16 cellular contexts compared by ENCODE assay signal in genomic region chr12:10553148-10553547, GRCh38. TPM values are rescaled to one million over a fixed set of nuclear protein-coding genes. Genes with fewer than 3 reads are reported as not detected.
A peak's percentile ranks its signal among the peaks of the same experiment; 100 is the strongest.
DNase-seq lines count a peak whose midpoint lies in the region; ATAC-seq and TF ChIP-seq lines count a peak whose summit lies in the region.
"Had no signal": no experiment of that assay in that cellular context is flagged by ENCODE, and none has a peak within 500 bp of the region (broad histone marks: within the 10 kb centered on the region; RNA-seq: fewer than 3 reads in every experiment).

No MANE protein-coding gene starts in this region.

- TF ChIP-seq CTCF in body of pancreas (IDR thresholded peaks at IDR 0.05): no peak

- intact Hi-C loops in body of pancreas (cut with DNase I): no loop called here
- intact Hi-C loops in posterior vena cava (cut with DNase I): no loop called here

- 60 to 73% methylated on average over 1 of the region's 1 CpG for WGBS in body of pancreas, 2 donors

- H3K4me1 ChIP-seq in CD8-positive, alpha-beta memory T cell (ENCODE audit: insufficient read depth, low read length): peaks cover 22% of the 10 kb centered on the region
- H3K4me1 ChIP-seq in body of pancreas: no peaks in the 10 kb centered on the region

- DNase-seq in CD8-positive, alpha-beta memory T cell: peak in 2 of 5 donors; percentile 62 to 81
- DNase-seq in OCI-M1 (lab: John Stamatoyannopoulos, UW) (peak; percentile 13), body of pancreas (no peak), NCI-H146 (lab: John Stamatoyannopoulos, UW) (no peak), posterior vena cava (ENCODE audit: low spot score) (no peak)
- no peak for DNase-seq in activated naive CD8-positive, alpha-beta T cell treated with anti-CD3 and anti-CD28 coated beads, Interleukin-2, amount 50 U/mL, for 24 hours
- DNase-seq in natural killer cell treated with Interleukin-12 subunit alpha and Interleukin-12 subunit beta and Interleukin-15 and Interleukin-18, amount 100 ng/mL, for 72 hours (ENCODE audit: low spot score): no peak
- DNase-seq: CD4-positive, alpha-beta memory T cell; DMS79; NCI-H1417 treated with DMSO at 0.1 percent for 48 hours; NCI-H1930; NCI-H226; NCI-H524 treated with DMSO at 0.1 percent for 48 hours had no signal

- CTCF ChIA-PET in CD8-positive, alpha-beta memory T cell (lab: Charles Lee): interaction anchor here (1.0 kb wide), 1 partner anchor 156 kb away, joined by 3 read pairs; no protein-coding TSS in a partner anchor

- no peaks in the 10 kb centered on the region for H3K9me3 ChIP-seq in CD8-positive, alpha-beta memory T cell (ENCODE audit: low read length)
- H3K9me3 ChIP-seq in body of pancreas: no peaks in the 10 kb centered on the region

- peak overlapping the region; percentile 83 to 91 (median 90) for H3K4me3 Mint-ChIP-seq in CD8-positive, alpha-beta memory T cell
- H3K4me3 Mint-ChIP-seq in activated naive CD8-positive, alpha-beta T cell treated with anti-CD3 and anti-CD28 coated beads, Interleukin-2, amount 50 U/mL, for 24 hours: peak overlapping the region; percentile 89
- H3K4me3 Mint-ChIP-seq in natural killer cell treated with Interleukin-12 subunit alpha and Interleukin-12 subunit beta and Interleukin-15 and Interleukin-18, amount 100 ng/mL, for 72 hours: peak overlapping the region; percentile 91
- H3K4me3 Mint-ChIP-seq: CD4-positive, alpha-beta memory T cell had no signal

- H3K9me3 Mint-ChIP-seq in CD8-positive, alpha-beta memory T cell: peaks cover 2 to 13% (median 8%) of the 10 kb centered on the region in 5 donors
- H3K9me3 Mint-ChIP-seq in activated naive CD8-positive, alpha-beta T cell treated with anti-CD3 and anti-CD28 coated beads, Interleukin-2, amount 50 U/mL, for 24 hours: peaks cover 7% of the 10 kb centered on the region
- H3K9me3 Mint-ChIP-seq in natural killer cell treated with Interleukin-12 subunit alpha and Interleukin-12 subunit beta and Interleukin-15 and Interleukin-18, amount 100 ng/mL, for 72 hours: peaks cover 5% of the 10 kb centered on the region

- H3K27ac ChIP-seq in CD8-positive, alpha-beta memory T cell (ENCODE audit: low read depth, low read length): peak overlapping the region; percentile 94
- no peak overlapping the region for H3K27ac ChIP-seq in body of pancreas
- H3K27ac ChIP-seq: BLaER1, HL-60 had no signal

- peaks cover 8 to 27% (median 24%) of the 10 kb centered on the region in 3 donors for H3K36me3 Mint-ChIP-seq in CD8-positive, alpha-beta memory T cell
- peaks cover 44% of the 10 kb centered on the region for H3K36me3 Mint-ChIP-seq in activated naive CD8-positive, alpha-beta T cell treated with anti-CD3 and anti-CD28 coated beads, Interleukin-2, amount 50 U/mL, for 24 hours (ENCODE audit: low read depth)
- peaks cover 42% of the 10 kb centered on the region for H3K36me3 Mint-ChIP-seq in natural killer cell treated with Interleukin-12 subunit alpha and Interleukin-12 subunit beta and Interleukin-15 and Interleukin-18, amount 100 ng/mL, for 72 hours
- H3K36me3 Mint-ChIP-seq: CD4-positive, alpha-beta memory T cell had no signal

- ATAC-seq in activated naive CD8-positive, alpha-beta T cell treated with anti-CD3 and anti-CD28 coated beads, Interleukin-2, amount 50 U/mL, for 24 hours: peak; percentile 75
- peak in 1 of 2 donors; percentile 88 for ATAC-seq in natural killer cell treated with Interleukin-12 subunit alpha and Interleukin-12 subunit beta and Interleukin-15 and Interleukin-18, amount 100 ng/mL, for 72 hours
- ATAC-seq in body of pancreas: no peak
- ATAC-seq in HG03354 (IDR thresholded peaks at IDR 0.05; ENCODE audit: poor library complexity, severe bottlenecking, unreplicated experiment): no peak

- H3K27ac Mint-ChIP-seq in CD8-positive, alpha-beta memory T cell: peak overlapping the region; percentile 38 to 100 (median 98)
- H3K27ac Mint-ChIP-seq in activated naive CD8-positive, alpha-beta T cell treated with anti-CD3 and anti-CD28 coated beads, Interleukin-2, amount 50 U/mL, for 24 hours: peak overlapping the region; percentile 99
- H3K27ac Mint-ChIP-seq in natural killer cell treated with Interleukin-12 subunit alpha and Interleukin-12 subunit beta and Interleukin-15 and Interleukin-18, amount 100 ng/mL, for 72 hours: peak overlapping the region; percentile 45 to 91
- H3K27ac Mint-ChIP-seq: CD4-positive, alpha-beta memory T cell had no signal

- peaks cover 40 to 61% (median 57%) of the 10 kb centered on the region in 3 donors for H3K4me1 Mint-ChIP-seq in CD8-positive, alpha-beta memory T cell
- peaks cover 51% of the 10 kb centered on the region for H3K4me1 Mint-ChIP-seq in activated naive CD8-positive, alpha-beta T cell treated with anti-CD3 and anti-CD28 coated beads, Interleukin-2, amount 50 U/mL, for 24 hours
- peaks cover 39 to 56% of the 10 kb centered on the region in 2 donors for H3K4me1 Mint-ChIP-seq in natural killer cell treated with Interleukin-12 subunit alpha and Interleukin-12 subunit beta and Interleukin-15 and Interleukin-18, amount 100 ng/mL, for 72 hours (ENCODE audit: low read depth in 2 of 2)

- POLR2A ChIA-PET in CD8-positive, alpha-beta memory T cell (lab: Charles Lee): interaction anchor here (1.2 kb wide), 1 partner anchor 10 kb away, joined by 6 read pairs; no protein-coding TSS in a partner anchor

- no peaks in the 10 kb centered on the region for H3K27me3 ChIP-seq in CD8-positive, alpha-beta memory T cell (ENCODE audit: insufficient read depth, low read length, poor library complexity, severe bottlenecking)
- no peaks in the 10 kb centered on the region for H3K27me3 ChIP-seq in body of pancreas
- H3K27me3 ChIP-seq: BLaER1 had no signal

- H3K36me3 ChIP-seq in CD8-positive, alpha-beta memory T cell (ENCODE audit: insufficient read depth, low read length): no peaks in the 10 kb centered on the region
- no peaks in the 10 kb centered on the region for H3K36me3 ChIP-seq in body of pancreas (replicated peaks in 1 of 2; ENCODE audit: insufficient read depth in 1 of 2, low read depth in 2 of 2)
- H3K36me3 ChIP-seq: BLaER1 had no signal

- H3K27me3 Mint-ChIP-seq in CD8-positive, alpha-beta memory T cell: peaks cover 0 to 1% of the 10 kb centered on the region in 2 donors
- H3K27me3 Mint-ChIP-seq in activated naive CD8-positive, alpha-beta T cell treated with anti-CD3 and anti-CD28 coated beads, Interleukin-2, amount 50 U/mL, for 24 hours: no peaks in the 10 kb centered on the region
- no peaks in the 10 kb centered on the region for H3K27me3 Mint-ChIP-seq in natural killer cell treated with Interleukin-12 subunit alpha and Interleukin-12 subunit beta and Interleukin-15 and Interleukin-18, amount 100 ng/mL, for 72 hours

- no peak for TF ChIP-seq POLR2A in body of pancreas (IDR thresholded peaks at IDR 0.05)

- no peak overlapping the region for H3K4me3 ChIP-seq in CD8-positive, alpha-beta memory T cell (ENCODE audit: low read length)
- no peak overlapping the region for H3K4me3 ChIP-seq in body of pancreas
- H3K4me3 ChIP-seq: BLaER1 had no signal

RNA-seq across cellular contexts. Expression of gene EIF2S3B, which starts 47.5 kb away (rescaled TPM):
- 1 to 10 TPM; 1.7 to 2.2 TPM for total RNA-seq in CD8-positive, alpha-beta memory T cell
- polyA plus RNA-seq in CD8-positive, alpha-beta memory T cell: 0.58 TPM
- total RNA-seq in natural killer cell treated with Interleukin-12 subunit alpha and Interleukin-12 subunit beta and Interleukin-15 and Interleukin-18, amount 100 ng/mL, for 72 hours: under 1 TPM; 0.33 to 0.45 TPM
- under 1 TPM in 1 of 2 donors, not detected in 1; 0.26 TPM for total RNA-seq in body of pancreas
- total RNA-seq in posterior vena cava: 1 to 10 TPM in 1 of 2 donors, under 1 TPM in 1; 0.33 to 1.2 TPM
